ENCODE assay signal across 5 cellular contexts in the genomic region with DNA sequence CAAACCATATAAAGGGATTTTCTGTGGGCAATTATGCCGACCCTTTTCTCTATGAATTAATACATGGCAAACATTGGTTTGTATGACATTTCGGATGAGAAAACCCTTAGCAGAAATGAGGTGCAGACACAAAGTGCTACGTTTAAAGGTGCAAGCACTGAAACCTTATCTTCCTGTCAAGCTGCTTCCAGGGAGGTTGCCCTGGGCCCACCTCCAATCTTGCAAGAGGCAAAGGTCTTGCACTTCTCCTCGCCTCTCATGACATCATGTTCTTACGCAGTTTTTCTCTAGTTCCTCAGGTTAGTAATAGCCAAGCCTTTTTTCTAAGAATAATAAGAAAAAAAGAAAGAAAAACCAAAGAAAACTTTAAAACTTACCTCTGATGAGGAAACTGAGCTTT.
"Had no signal": no experiment of that assay in that cellular context is flagged by ENCODE, and none has a peak within 500 bp of the region (broad histone marks: within the 10 kb centered on the region; RNA-seq: fewer than 3 reads in every experiment).

No MANE protein-coding gene starts in this region.

- H3K27ac ChIP-seq: HL-60 had no signal

- DNase-seq: IMR-90, KBM-7, KG1 had no signal

- H3K4me3 ChIP-seq: K562 had no signal
